In genomic region chr10:99522078-99522479, GRCh38 we compare ENCODE assay signal across 1 cellular context.
TF ChIP-seq lines count a peak whose summit lies in the region.

No MANE protein-coding gene starts in this region.

TF ChIP-seq in HepG2, 621 proteins besides CTCF, POLR2A, EP300 and RAD21 (continued from another document and continues in another):
- 0 out of 2 replicates have a peak, but pooled peaks have one; percentile 26 for TF ChIP-seq DZIP1 (CRISPR knock-in tag; IDR thresholded peaks at IDR 0.05)
- no peak for TF ChIP-seq RORA (CRISPR knock-in tag; IDR thresholded peaks at IDR 0.05)
- TF ChIP-seq ZNF740 (CRISPR knock-in tag; IDR thresholded peaks at IDR 0.05): no peak
- TF ChIP-seq UBTF (CRISPR knock-in tag; IDR thresholded peaks at IDR 0.05): no peak
- no peak for TF ChIP-seq ZNF720 (CRISPR knock-in tag; IDR thresholded peaks at IDR 0.05)
- no peak for TF ChIP-seq ZFP82 (CRISPR knock-in tag; IDR thresholded peaks at IDR 0.05; ENCODE audit: borderline replicate concordance)
- TF ChIP-seq THAP11 (CRISPR knock-in tag; IDR thresholded peaks at IDR 0.05): no peak
- TF ChIP-seq SIX4 (CRISPR knock-in tag; IDR thresholded peaks at IDR 0.05): no peak
- TF ChIP-seq ZNF724P (CRISPR knock-in tag; IDR thresholded peaks at IDR 0.05; ENCODE audit: borderline replicate concordance): no peak
- TF ChIP-seq ZNF703 (CRISPR knock-in tag; IDR thresholded peaks at IDR 0.05; ENCODE audit: borderline replicate concordance): 0 out of 2 replicates have a peak, but pooled peaks have one; percentile 36
- no peak for TF ChIP-seq CENPT (CRISPR knock-in tag; IDR thresholded peaks at IDR 0.05; ENCODE audit: low read depth)
- TF ChIP-seq CBX2 (IDR thresholded peaks at IDR 0.05; ENCODE audit: low read depth, low read length): 0 out of 2 replicates have a peak, but pooled peaks have one; percentile 21
- peak; percentile 17; the same call in 1 of the 2 replicates for TF ChIP-seq CBX2 (CRISPR knock-in tag; IDR thresholded peaks at IDR 0.05; ENCODE audit: low read depth)
- no peak for TF ChIP-seq ZBTB25 (CRISPR knock-in tag; IDR thresholded peaks at IDR 0.05)
- no peak for TF ChIP-seq ZNF790 (CRISPR knock-in tag; IDR thresholded peaks at IDR 0.05; ENCODE audit: borderline replicate concordance)
- no peak for TF ChIP-seq ZNF124 (CRISPR knock-in tag; IDR thresholded peaks at IDR 0.05)
- TF ChIP-seq NFE2L1 (CRISPR knock-in tag; IDR thresholded peaks at IDR 0.05; ENCODE audit: borderline replicate concordance): no peak
- no peak for TF ChIP-seq HES4 (CRISPR knock-in tag; IDR thresholded peaks at IDR 0.05; ENCODE audit: borderline replicate concordance)
- peak; percentile 57 for TF ChIP-seq ZNF687 (CRISPR knock-in tag; IDR thresholded peaks at IDR 0.05)
- TF ChIP-seq ZSCAN21 (CRISPR knock-in tag; IDR thresholded peaks at IDR 0.05; ENCODE audit: borderline replicate concordance): no peak
- TF ChIP-seq ZFX (CRISPR knock-in tag; IDR thresholded peaks at IDR 0.05; ENCODE audit: low read depth): 0 out of 2 replicates have a peak, but pooled peaks have one; percentile 26
- no peak for TF ChIP-seq JARID2 (CRISPR knock-in tag; IDR thresholded peaks at IDR 0.05; ENCODE audit: insufficient replicate concordance)
- TF ChIP-seq ZNF142 (CRISPR knock-in tag; IDR thresholded peaks at IDR 0.05): no peak
- TF ChIP-seq ZNF780A (CRISPR knock-in tag; IDR thresholded peaks at IDR 0.05): no peak
- TF ChIP-seq BCL6 (CRISPR knock-in tag; IDR thresholded peaks at IDR 0.05): peak; percentile 34
- TF ChIP-seq ZNF326 (CRISPR knock-in tag; IDR thresholded peaks at IDR 0.05; ENCODE audit: borderline replicate concordance): no peak
- TF ChIP-seq PHF20 (CRISPR knock-in tag; IDR thresholded peaks at IDR 0.05): no peak
- TF ChIP-seq ESRRA (CRISPR knock-in tag; IDR thresholded peaks at IDR 0.05; ENCODE audit: low read depth): no peak
- TF ChIP-seq SIN3A (IDR thresholded peaks at IDR 0.05; ENCODE audit: borderline replicate concordance, low read depth, low read length): no peak
- no peak for TF ChIP-seq HNRNPL (IDR thresholded peaks at IDR 0.05; ENCODE audit: low read depth, low read length)
- no peak for TF ChIP-seq ZSCAN31 (CRISPR knock-in tag; IDR thresholded peaks at IDR 0.05; ENCODE audit: low read depth)
- TF ChIP-seq SNAPC4 (CRISPR knock-in tag; IDR thresholded peaks at IDR 0.05): no peak
- no peak for TF ChIP-seq BRCA1 (CRISPR knock-in tag; IDR thresholded peaks at IDR 0.05)
- TF ChIP-seq TBX2 (CRISPR knock-in tag; IDR thresholded peaks at IDR 0.05; ENCODE audit: borderline replicate concordance): no peak; the same call in 1 of the 2 replicates
- TF ChIP-seq ZIK1 (CRISPR knock-in tag; IDR thresholded peaks at IDR 0.05; ENCODE audit: borderline replicate concordance, low read depth): no peak
